ENCODE assay signal across 14 cellular contexts in the genomic region with DNA sequence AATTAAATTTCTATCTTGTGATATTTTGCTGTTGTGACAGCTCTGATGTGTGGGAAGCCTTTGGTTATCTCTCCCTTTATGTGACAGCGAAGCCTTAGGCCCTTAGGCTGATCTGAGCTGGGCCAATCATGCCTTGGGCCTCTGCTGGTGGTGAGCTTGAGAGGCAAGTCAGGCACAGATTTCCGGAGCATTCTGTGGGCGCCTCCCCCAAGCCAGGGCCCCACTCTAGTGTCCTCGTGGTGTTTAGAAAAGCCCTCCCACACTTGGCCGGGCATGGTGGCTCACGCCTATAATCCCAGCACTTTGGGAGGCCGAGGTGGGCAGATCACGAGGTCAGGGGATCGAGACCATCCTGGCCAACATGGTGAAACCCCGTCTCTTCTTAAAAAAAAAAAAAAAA.
"Had no signal": no experiment of that assay in that cellular context is flagged by ENCODE, and none has a peak within 500 bp of the region (broad histone marks: within the 10 kb centered on the region; RNA-seq: fewer than 3 reads in every experiment).

No MANE protein-coding gene starts in this region.

- H3K27me3 ChIP-seq: adrenal gland, testis had no signal

- H3K27ac ChIP-seq: adrenal gland, prostate gland, testis had no signal

- ATAC-seq: activated T-helper 17 cell treated with anti-CD3 and anti-CD28 coated beads, Interleukin-2, amount 50 U/mL, for 72 hours; natural killer cell treated with Interleukin-12 subunit alpha and Interleukin-12 subunit beta and Interleukin-15 and Interleukin-18, amount 100 ng/mL, for 72 hours had no signal

- H3K36me3 ChIP-seq: prostate gland had no signal

- H3K4me1 ChIP-seq: prostate gland, testis had no signal

- H3K4me3 ChIP-seq: adrenal gland, prostate gland, testis had no signal

- H3K9me3 ChIP-seq: adrenal gland, prostate gland, testis had no signal

- DNase-seq: activated CD4-positive, alpha-beta memory T cell treated with anti-CD3 and anti-CD28 coated beads, Interleukin-2, amount 10 ng/mL, durations not matched to agents 7 days and 5 days; activated CD4-positive, alpha-beta T cell treated with anti-CD3 and anti-CD28 coated beads for 1 hour; activated naive CD4-positive, alpha-beta T cell treated with anti-CD3 and anti-CD28 coated beads, Interleukin-2, amount 50 U/mL, for 16 hours; central memory CD4-positive, alpha-beta T cell; erythroblast; nucleus accumbens; stimulated activated CD4-positive, alpha-beta T cell treated with anti-CD3 and anti-CD28 coated beads, Interleukin-12 subunit alpha, Interleukin-12 subunit beta, amount 100 ng/mL, for 4 hours; stimulated activated naive CD4-positive, alpha-beta T cell treated with Interleukin-2 at 50 U/mL for 16 hours; T-helper 2 cell; testis had no signal
